In genomic region chr9:134214766-134215394, GRCh38 we compare ENCODE assay signal across 17 cellular contexts. TPM values are rescaled to one million over a fixed set of nuclear protein-coding genes. Genes with fewer than 3 reads are reported as not detected.
DNase-seq lines count a peak whose midpoint lies in the region; ATAC-seq, FAIRE-seq and TF ChIP-seq lines count a peak whose summit lies in the region.
"Had no signal": no experiment of that assay in that cellular context is flagged by ENCODE, and none has a peak within 500 bp of the region (broad histone marks: within the 10 kb centered on the region; RNA-seq: fewer than 3 reads in every experiment).

No MANE protein-coding gene starts in this region.

- 68 to 82% (median 74%) methylated on average over 19 to 22 of the region's 22 CpGs for WGBS in heart left ventricle, 4 donors

- no peak for TF ChIP-seq POLR2A in heart left ventricle (IDR thresholded peaks at IDR 0.05)

- no peaks in the 10 kb centered on the region for H3K27me3 ChIP-seq in heart left ventricle
- H3K27me3 ChIP-seq: ascending aorta had no signal

- ATAC-seq in heart left ventricle, result peak in 2 of 4 donors; percentile 10 to 23
- no peak for ATAC-seq in GM18861 (IDR thresholded peaks at IDR 0.05; ENCODE audit: unreplicated experiment)

- POLR2A ChIA-PET in HEK293T (lab: Yijun Ruan, JAX), result no interaction called here

- CTCF ChIA-PET in HEK293T (lab: Yijun Ruan, JAX), result interaction anchor here (0.9 kb wide), 1 partner anchor 9 kb away, joined by 4 read pairs; no protein-coding TSS in a partner anchor

- no peak for FAIRE-seq in kidney (lab: Jason Lieb, UNC)
- FAIRE-seq: A549 had no signal

- H3K9me3 ChIP-seq in heart left ventricle (peaks cover 0 to 7% (median 0%) of the 10 kb centered on the region in 12 donors), kidney (ENCODE audit: control insufficient read depth in 1 of 2, low read length in 2 of 2) (peaks cover 0 to 7% of the 10 kb centered on the region in 2 donors)
- H3K9me3 ChIP-seq: ascending aorta had no signal

- peak overlapping the region; percentile 15 to 82 (median 72) for H3K27ac ChIP-seq in heart left ventricle
- H3K27ac ChIP-seq in kidney (ENCODE audit: low read depth in 2 of 2, low read length in 2 of 2), result peak overlapping the region; percentile 51 to 72
- H3K27ac ChIP-seq: ascending aorta had no signal

- DNase-seq in heart left ventricle (peak in 3 of 5 donors; percentile 26 to 63 (median 42)), cardiac septum (ENCODE audit: low spot score) (no peak), kidney (peak; percentile 81), posterior vena cava (ENCODE audit: low spot score) (peak; percentile 67), NCI-H146 treated with DMSO at 0.1 percent for 48 hours (lab: John Stamatoyannopoulos, UW; ENCODE audit: unreplicated experiment) (no peak), A172 (ENCODE audit: low spot score) (no peak), HEK293T (ENCODE audit: extremely low spot score) (no peak)
- DNase-seq: activated B cell treated with CpG ODN at 0.5 μM for 24 hours; activated T-cell treated with anti-CD3 and anti-CD28 coated beads, Interleukin-2, amount 50 U/mL, for 1 hour; H9; NCI-H1092; NCI-H524; nephron progenitor cell; stimulated activated CD4-positive, alpha-beta T cell treated with anti-CD3 and anti-CD28 coated beads, Interleukin-4, amount 100 ng/mL, for 1 hour had no signal

- no peak overlapping the region for H3K9ac ChIP-seq in kidney (ENCODE audit: low read length in 2 of 2)

- no peak for TF ChIP-seq CTCF in heart left ventricle (IDR thresholded peaks at IDR 0.05)
- no peak for TF ChIP-seq CTCF in kidney (IDR thresholded peaks at IDR 0.05; ENCODE audit: borderline replicate concordance, extremely low read depth, insufficient read depth)

- no peak overlapping the region for H3K4me3 ChIP-seq in heart left ventricle
- H3K4me3 ChIP-seq in kidney (ENCODE audit: low read length in 2 of 2), result no peak overlapping the region
- H3K4me3 ChIP-seq: A549, ascending aorta had no signal

- intact Hi-C loops in heart left ventricle (cut with DNase I) (loop anchor here in 2 of 10 donors (5.0 kb wide), 1 partner anchor 38 kb away; no protein-coding TSS in a partner anchor), cardiac septum (cut with DNase I) (no loop called here), kidney (cut with DNase I) (no loop called here), posterior vena cava (cut with DNase I) (no loop called here)

- peaks cover 0 to 48% (median 22%) of the 10 kb centered on the region in 12 donors for H3K4me1 ChIP-seq in heart left ventricle
- peaks cover 0 to 18% of the 10 kb centered on the region in 2 donors for H3K4me1 ChIP-seq in kidney (ENCODE audit: control insufficient read depth in 1 of 2, insufficient read depth in 1 of 2, low read depth in 1 of 2, low read length in 2 of 2)
- H3K4me1 ChIP-seq: A549 had no signal

- no peaks in the 10 kb centered on the region for H3K36me3 ChIP-seq in heart left ventricle
- no peaks in the 10 kb centered on the region for H3K36me3 ChIP-seq in kidney (ENCODE audit: control insufficient read depth in 1 of 2, insufficient read depth in 2 of 2, low read length in 2 of 2)
- H3K36me3 ChIP-seq: ascending aorta had no signal

TF ChIP-seq in HEK293T, 16 proteins besides CTCF, POLR2A, EP300 and RAD21:
- TF ChIP-seq HDGF (IDR thresholded peaks at IDR 0.05; ENCODE audit: borderline replicate concordance), result no peak

RNA-seq across cellular contexts. Expression of gene RNU6ATAC, which starts 50.5 kb away (rescaled TPM):
- total RNA-seq in heart left ventricle, result 100 to 1,000 TPM in 1 of 9 donors, 10 to 100 TPM in 5, not detected in 3; 17.3 to 178 (median 80.1) TPM
- polyA plus RNA-seq in heart left ventricle, result not detected
- total RNA-seq in cardiac septum, result 214 TPM
- total RNA-seq in kidney, result 232 TPM
- not detected for polyA plus RNA-seq in kidney (ENCODE audit: insufficient read depth, low read depth, low replicate concordance)
- total RNA-seq in posterior vena cava, result 100 to 1,000 TPM; 327 to 473 TPM
- total RNA-seq in A172 (2014; rRNA removed; shearing (Covaris generic)), result not detected in 2 replicates
- total RNA-seq: ascending aorta had no signal
- polyA plus RNA-seq: A549 had no signal

Comparison
In these comparisons a context has a peak if more than half of its experiments do, and no peak if none do; other contexts are left out.
1. DNase-seq: peak in heart left ventricle (3 of 5), kidney (single experiment) and posterior vena cava (single experiment); none in cardiac septum (single experiment), NCI-H146 treated with DMSO at 0.1 percent for 48 hours (single experiment), A172 (single experiment) and HEK293T (single experiment).